ENCODE assay signal across 23 cellular contexts in the genomic region with DNA sequence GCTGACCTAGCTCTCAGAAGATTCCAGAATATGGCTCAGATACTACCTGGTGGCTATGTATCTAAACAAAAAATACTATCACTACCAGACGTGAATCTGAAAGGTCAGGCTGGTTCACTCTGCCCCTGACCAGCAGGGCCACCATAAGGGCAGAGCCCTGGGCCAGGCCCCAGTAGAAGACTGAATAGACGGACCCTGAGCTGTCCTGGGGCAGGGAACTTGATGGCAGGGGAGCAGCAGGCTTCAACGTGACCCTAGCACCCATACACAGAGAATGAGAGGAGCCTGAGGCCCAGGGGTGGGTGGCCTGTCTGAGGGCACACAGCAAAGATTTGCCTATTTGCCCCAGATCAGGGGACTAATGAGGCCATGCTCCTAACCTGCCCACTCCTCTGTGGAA. TPM values are rescaled to one million over a fixed set of nuclear protein-coding genes. Genes with fewer than 3 reads are reported as not detected.
DNase-seq lines count a peak whose midpoint lies in the region; ATAC-seq, FAIRE-seq and TF ChIP-seq lines count a peak whose summit lies in the region.
"Had no signal": no experiment of that assay in that cellular context is flagged by ENCODE, and none has a peak within 500 bp of the region (broad histone marks: within the 10 kb centered on the region; RNA-seq: fewer than 3 reads in every experiment).

No MANE protein-coding gene starts in this region.

- no peaks in the 10 kb centered on the region for H3K9me3 ChIP-seq in esophagus muscularis mucosa
- H3K9me3 ChIP-seq in aorta (ENCODE audit: control insufficient read depth, low read length): no peaks in the 10 kb centered on the region
- H3K9me3 ChIP-seq: A549, SJSA1 had no signal

- H3K4me1 Mint-ChIP-seq in activated T-helper 17 cell treated with anti-CD3 and anti-CD28 coated beads, Interleukin-2, amount 50 U/mL, for 72 hours: no peaks in the 10 kb centered on the region
- H3K4me1 Mint-ChIP-seq: CD4-positive, alpha-beta memory T cell; GM23338 had no signal

- no peak overlapping the region for H3K4me3 ChIP-seq in esophagus muscularis mucosa
- no peak overlapping the region for H3K4me3 ChIP-seq in aorta (ENCODE audit: low read length in 2 of 2)
- H3K4me3 ChIP-seq: A549, GM23338, SJSA1 had no signal

- no peak for FAIRE-seq in GM19239 (lab: Jason Lieb, UNC)
- FAIRE-seq: A549, GM18507 had no signal

- TF ChIP-seq EP300 in esophagus muscularis mucosa (IDR thresholded peaks at IDR 0.05): no peak

- H3K36me3 Mint-ChIP-seq in activated T-helper 17 cell treated with anti-CD3 and anti-CD28 coated beads, Interleukin-2, amount 50 U/mL, for 72 hours (ENCODE audit: low read depth): no peaks in the 10 kb centered on the region
- H3K36me3 Mint-ChIP-seq: CD4-positive, alpha-beta memory T cell had no signal

- DNase-seq in esophagus muscularis mucosa (ENCODE audit: extremely low spot score) (no peak), posterior vena cava (ENCODE audit: low spot score) (peak; percentile 51), aorta (no peak), left colon (no peak), NCI-H2081 treated with DMSO at 0.1 percent for 48 hours (lab: John Stamatoyannopoulos, UW) (no peak), GM19239 (ENCODE audit: insufficient read length, low spot score) (no peak)
- DNase-seq: C1 segment of cervical spinal cord; CD4-positive, alpha-beta memory T cell; COR-L47; DMS53; H9; NCI-H1105 treated with DMSO at 0.1 percent for 48 hours; NCI-H146; NCI-H1930; NCI-H446 treated with DMSO at 0.1 percent for 48 hours; NCI-H526 treated with DMSO at 0.1 percent for 48 hours; Right ventricle myocardium superior; RPMI8226 had no signal

- no peak for TF ChIP-seq POLR2A in esophagus muscularis mucosa (IDR thresholded peaks at IDR 0.05; ENCODE audit: low read depth)

- peak overlapping the region; percentile 59 for H3K27ac Mint-ChIP-seq in activated T-helper 17 cell treated with anti-CD3 and anti-CD28 coated beads, Interleukin-2, amount 50 U/mL, for 72 hours
- H3K27ac Mint-ChIP-seq: CD4-positive, alpha-beta memory T cell; GM23338 had no signal

- TF ChIP-seq CTCF in esophagus muscularis mucosa (IDR thresholded peaks at IDR 0.05): no peak

- intact Hi-C loops in esophagus muscularis mucosa (cut with DNase I): no loop called here
- intact Hi-C loops in posterior vena cava (cut with DNase I): loop anchor here in 1 of 2 donors (1.0 kb wide), 1 partner anchor 9 kb away; no protein-coding TSS in a partner anchor
- intact Hi-C loops in aorta (cut with DNase I): loop anchor here in 1 of 2 donors (5.0 kb wide), 1 partner anchor 66 kb away; no protein-coding TSS in a partner anchor
- intact Hi-C loops in left colon (cut with DNase I, micrococcal nuclease): no loop called here

- H3K27ac ChIP-seq in esophagus muscularis mucosa (replicated peaks in 1 of 4) (peak overlapping the region; percentile 81 to 90 (median 87)), aorta (ENCODE audit: low read depth in 1 of 2, low read length in 2 of 2) (peak overlapping the region; percentile 37 to 91)
- H3K27ac ChIP-seq: A549, SJSA1 had no signal

- ATAC-seq in activated T-helper 17 cell treated with anti-CD3 and anti-CD28 coated beads, Interleukin-2, amount 50 U/mL, for 72 hours (replicated peaks): no peak
- ATAC-seq in aorta (ENCODE audit: low FRiP score) (no peak), left colon (no peak)
- ATAC-seq: A549, GM23338 had no signal

- H3K36me3 ChIP-seq in esophagus muscularis mucosa: no peaks in the 10 kb centered on the region
- H3K36me3 ChIP-seq in aorta (ENCODE audit: control insufficient read depth in 1 of 2, insufficient read depth in 2 of 2, low read length in 1 of 2): no peaks in the 10 kb centered on the region
- H3K36me3 ChIP-seq: SJSA1 had no signal

- peaks cover 3% of the 10 kb centered on the region for H3K27me3 Mint-ChIP-seq in activated T-helper 17 cell treated with anti-CD3 and anti-CD28 coated beads, Interleukin-2, amount 50 U/mL, for 72 hours

- peaks cover 24 to 51% (median 41%) of the 10 kb centered on the region in 4 donors for H3K4me1 ChIP-seq in esophagus muscularis mucosa
- H3K4me1 ChIP-seq in aorta (ENCODE audit: control insufficient read depth in 1 of 2, insufficient read depth in 2 of 2, low read length in 2 of 2): peaks cover 0 to 3% of the 10 kb centered on the region in 2 donors
- H3K4me1 ChIP-seq: A549 had no signal

- no peaks in the 10 kb centered on the region for H3K9me3 Mint-ChIP-seq in activated T-helper 17 cell treated with anti-CD3 and anti-CD28 coated beads, Interleukin-2, amount 50 U/mL, for 72 hours
- H3K9me3 Mint-ChIP-seq: CD4-positive, alpha-beta memory T cell had no signal

- 83% methylated on average over 3 of the region's 3 CpGs for WGBS in esophagus muscularis mucosa
- WGBS in aorta, 2 donors: 71% methylated on average over 3 of the region's 3 CpGs

- no peak overlapping the region for H3K4me3 Mint-ChIP-seq in activated T-helper 17 cell treated with anti-CD3 and anti-CD28 coated beads, Interleukin-2, amount 50 U/mL, for 72 hours
- H3K4me3 Mint-ChIP-seq: CD4-positive, alpha-beta memory T cell; GM23338; H9 had no signal

- no peaks in the 10 kb centered on the region for H3K27me3 ChIP-seq in esophagus muscularis mucosa
- no peaks in the 10 kb centered on the region for H3K27me3 ChIP-seq in aorta (ENCODE audit: control insufficient read depth in 1 of 2, insufficient read depth in 2 of 2, low read length in 1 of 2)
- H3K27me3 ChIP-seq: SJSA1 had no signal

RNA-seq across cellular contexts. Expression of gene RNF185, which starts 6.6 kb away (rescaled TPM):
- 10 to 100 TPM; 19.3 to 24.6 TPM for total RNA-seq in activated T-helper 17 cell treated with anti-CD3 and anti-CD28 coated beads, Interleukin-2, amount 50 U/mL, for 72 hours
- total RNA-seq in esophagus muscularis mucosa: 10 to 100 TPM; 33.6 to 66.7 (median 55.6) TPM
- total RNA-seq in posterior vena cava: 10 to 100 TPM; 31.7 to 33.7 TPM
- 10 to 100 TPM; 42.8 to 62.5 TPM for total RNA-seq in aorta
- 10 to 100 TPM; 26.3 to 36.1 TPM for polyA plus RNA-seq in aorta
- 10 to 100 TPM; 36.6 to 40.5 TPM for total RNA-seq in left colon

RNA-seq across cellular contexts. Expression of gene PLA2G3, which starts 13.0 kb away (rescaled TPM):
- total RNA-seq in activated T-helper 17 cell treated with anti-CD3 and anti-CD28 coated beads, Interleukin-2, amount 50 U/mL, for 72 hours: not detected
- total RNA-seq in esophagus muscularis mucosa: not detected
- total RNA-seq in posterior vena cava: not detected
- total RNA-seq in aorta: not detected
- under 1 TPM in 1 of 2 donors, not detected in 1; 0.33 TPM for polyA plus RNA-seq in aorta
- total RNA-seq in left colon: under 1 TPM in 1 of 2 donors, not detected in 1; 0.49 TPM
- total RNA-seq: CD4-positive, alpha-beta memory T cell; Right ventricle myocardium superior; SJSA1 had no signal
- polyA plus RNA-seq: A549; CD4-positive, alpha-beta memory T cell had no signal

RNA-seq across cellular contexts. Expression of gene INPP5J, which starts 30.6 kb away (rescaled TPM):
- total RNA-seq in activated T-helper 17 cell treated with anti-CD3 and anti-CD28 coated beads, Interleukin-2, amount 50 U/mL, for 72 hours: under 1 TPM; 0.09 to 0.34 TPM
- total RNA-seq in esophagus muscularis mucosa (1 to 10 TPM; 1.3 to 2.1 (median 1.8) TPM), posterior vena cava (under 1 TPM; 0.52 to 0.74 TPM), aorta (1 to 10 TPM; 2.4 to 3.3 TPM), left colon (10 to 100 TPM; 26.3 to 34.4 TPM)
- polyA plus RNA-seq in aorta: 1 to 10 TPM; 7.6 to 8.3 TPM
- polyA plus RNA-seq: CD4-positive, alpha-beta memory T cell had no signal

RNA-seq across cellular contexts. Expression of gene SELENOM, which starts 46.0 kb away (rescaled TPM):
- 10 to 100 TPM in 1 of 2 donors, 1 to 10 TPM in 1; 4.5 to 20.4 TPM for total RNA-seq in activated T-helper 17 cell treated with anti-CD3 and anti-CD28 coated beads, Interleukin-2, amount 50 U/mL, for 72 hours
- total RNA-seq in esophagus muscularis mucosa: 1,000 to 10,000 TPM; 1,118 to 1,733 (median 1,416) TPM
- total RNA-seq in posterior vena cava: 100 to 1,000 TPM; 535 to 575 TPM
- 100 to 1,000 TPM; 368 to 526 TPM for total RNA-seq in aorta
- 1,000 to 10,000 TPM in 1 of 2 donors, 100 to 1,000 TPM in 1; 806 to 1,228 TPM for polyA plus RNA-seq in aorta
- 10 to 100 TPM; 24.3 to 64.4 TPM for total RNA-seq in left colon

RNA-seq across cellular contexts. Expression of gene LIMK2, which starts 58.7 kb away (rescaled TPM):
- total RNA-seq in activated T-helper 17 cell treated with anti-CD3 and anti-CD28 coated beads, Interleukin-2, amount 50 U/mL, for 72 hours: 10 to 100 TPM; 59.5 to 61.4 TPM
- 10 to 100 TPM; 12.0 to 18.2 (median 14.3) TPM for total RNA-seq in esophagus muscularis mucosa
- total RNA-seq in posterior vena cava: 10 to 100 TPM; 24.6 to 26.8 TPM
- 10 to 100 TPM; 35.4 to 55.2 TPM for total RNA-seq in aorta
- 10 to 100 TPM; 10.9 to 28.8 TPM for polyA plus RNA-seq in aorta
- 100 to 1,000 TPM; 102 to 142 TPM for total RNA-seq in left colon

Comparison
In these comparisons a context has a peak if more than half of its experiments do, and no peak if none do; other contexts are left out.
1. RNA of gene INPP5J, which starts 30.6 kb away (total RNA-seq): 26.3 to 34.4 TPM in left colon; 2.4 to 3.3 TPM in aorta, 1.3 to 2.1 TPM in esophagus muscularis mucosa, 0.52 to 0.74 TPM in posterior vena cava and 0.09 to 0.34 TPM in activated T-helper 17 cell treated with anti-CD3 and anti-CD28 coated beads, Interleukin-2, amount 50 U/mL, for 72 hours; every median in the first group is over 4 times any median in the second.